ENCODE assay signal across 9 cellular contexts in the genomic region with DNA sequence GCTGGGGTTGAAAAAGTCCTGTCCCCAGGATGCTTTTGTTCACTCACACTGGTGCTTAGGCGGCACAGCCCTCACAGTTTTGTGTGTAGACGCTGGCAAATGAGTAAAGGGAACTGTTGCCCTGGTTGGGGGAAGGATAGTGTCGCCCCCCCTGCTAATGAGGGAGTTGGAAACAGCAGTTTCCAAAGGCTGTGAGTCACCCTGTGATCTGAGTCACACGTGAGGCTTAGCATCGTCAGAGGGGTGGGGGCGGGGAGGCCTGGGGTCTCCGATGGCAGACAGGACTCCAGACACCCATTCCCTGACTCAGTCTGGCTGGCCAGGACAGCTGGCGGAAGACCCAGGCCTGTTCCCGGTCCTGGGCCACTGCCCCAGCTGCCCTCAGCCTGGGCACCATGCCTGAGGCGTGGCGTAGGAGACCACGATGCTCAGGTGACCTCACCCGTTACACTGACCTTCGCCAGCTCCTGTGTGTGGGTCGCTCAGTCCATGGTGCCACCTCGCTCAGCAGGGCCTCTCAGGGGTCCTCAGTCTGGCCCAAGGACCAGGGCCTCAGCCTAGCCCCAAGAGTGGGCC. TPM values are rescaled to one million over a fixed set of nuclear protein-coding genes. Genes with fewer than 3 reads are reported as not detected.
A peak's percentile ranks its signal among the peaks of the same experiment; 100 is the strongest.
DNase-seq lines count a peak whose midpoint lies in the region; ATAC-seq lines count a peak whose summit lies in the region.
"Had no signal": no experiment of that assay in that cellular context is flagged by ENCODE, and none has a peak within 500 bp of the region (broad histone marks: within the 10 kb centered on the region; RNA-seq: fewer than 3 reads in every experiment).

No MANE protein-coding gene starts in this region.

- DNase-seq in activated naive CD4-positive, alpha-beta T cell treated with Interleukin-2 at 50 U/mL for 16 hours, result peak; percentile 72
- DNase-seq in activated naive CD4-positive, alpha-beta T cell treated with anti-CD3 and anti-CD28 coated beads, Interleukin-2, amount 10 ng/mL, durations not matched to agents 7 days and 5 days, result no peak
- peak; percentile 70 for DNase-seq in activated naive CD8-positive, alpha-beta T cell treated with anti-CD3 and anti-CD28 coated beads for 36 hours
- DNase-seq in left ventricle myocardium superior (peak; percentile 82), NCI-H82 treated with DMSO at 0.1 percent for 48 hours (lab: John Stamatoyannopoulos, UW; ENCODE audit: unreplicated experiment) (no peak), middle frontal gyrus (ENCODE audit: extremely low spot score, low spot score) (no peak), NCI-H2171 (lab: John Stamatoyannopoulos, UW) (no peak)
- peak; percentile 78 for DNase-seq in stimulated activated CD4-positive, alpha-beta T cell treated with anti-CD3 and anti-CD28 coated beads, Interleukin-1b, Interleukin-23, amount 100 ng/mL, for 48 hours

- peaks cover 6% of the 10 kb centered on the region for H3K27me3 Mint-ChIP-seq in activated naive CD4-positive, alpha-beta T cell treated with anti-CD3 and anti-CD28 coated beads, Interleukin-2, amount 10 ng/mL, durations not matched to agents 7 days and 5 days
- no peaks in the 10 kb centered on the region for H3K27me3 Mint-ChIP-seq in activated naive CD8-positive, alpha-beta T cell treated with anti-CD3 and anti-CD28 coated beads for 36 hours

- no peaks in the 10 kb centered on the region for H3K9me3 Mint-ChIP-seq in activated naive CD4-positive, alpha-beta T cell treated with anti-CD3 and anti-CD28 coated beads, Interleukin-2, amount 10 ng/mL, durations not matched to agents 7 days and 5 days
- no peaks in the 10 kb centered on the region for H3K9me3 Mint-ChIP-seq in activated naive CD8-positive, alpha-beta T cell treated with anti-CD3 and anti-CD28 coated beads for 36 hours

- H3K27ac Mint-ChIP-seq in activated naive CD4-positive, alpha-beta T cell treated with anti-CD3 and anti-CD28 coated beads, Interleukin-2, amount 10 ng/mL, durations not matched to agents 7 days and 5 days, result no peak overlapping the region
- H3K27ac Mint-ChIP-seq in activated naive CD8-positive, alpha-beta T cell treated with anti-CD3 and anti-CD28 coated beads for 36 hours, result peak overlapping the region; percentile 82

- ATAC-seq in left ventricle myocardium superior, result peak; percentile 21

- H3K36me3 Mint-ChIP-seq in activated naive CD4-positive, alpha-beta T cell treated with anti-CD3 and anti-CD28 coated beads, Interleukin-2, amount 10 ng/mL, durations not matched to agents 7 days and 5 days, result no peaks in the 10 kb centered on the region
- H3K36me3 Mint-ChIP-seq in activated naive CD8-positive, alpha-beta T cell treated with anti-CD3 and anti-CD28 coated beads for 36 hours, result peaks cover 17% of the 10 kb centered on the region

- no peak overlapping the region for H3K4me3 Mint-ChIP-seq in activated naive CD4-positive, alpha-beta T cell treated with anti-CD3 and anti-CD28 coated beads, Interleukin-2, amount 10 ng/mL, durations not matched to agents 7 days and 5 days
- H3K4me3 Mint-ChIP-seq in activated naive CD8-positive, alpha-beta T cell treated with anti-CD3 and anti-CD28 coated beads for 36 hours, result peak overlapping the region; percentile 27

- intact Hi-C loops in left ventricle myocardium superior (cut with micrococcal nuclease), result no loop called here

- CTCF ChIA-PET in activated naive CD4-positive, alpha-beta T cell treated with anti-CD3 and anti-CD28 coated beads, Interleukin-2, amount 10 ng/mL, durations not matched to agents 7 days and 5 days (lab: Charles Lee), result interaction anchor here (2.3 kb wide), 1 partner anchor 59 kb away, joined by 7 read pairs; no protein-coding TSS in a partner anchor

- H3K4me1 Mint-ChIP-seq in activated naive CD4-positive, alpha-beta T cell treated with anti-CD3 and anti-CD28 coated beads, Interleukin-2, amount 10 ng/mL, durations not matched to agents 7 days and 5 days, result peaks cover 26% of the 10 kb centered on the region
- peaks cover 47% of the 10 kb centered on the region for H3K4me1 Mint-ChIP-seq in activated naive CD8-positive, alpha-beta T cell treated with anti-CD3 and anti-CD28 coated beads for 36 hours

RNA-seq across cellular contexts. Expression of gene DNAJB5, which starts 2.9 kb away (rescaled TPM):
- total RNA-seq in activated naive CD8-positive, alpha-beta T cell treated with anti-CD3 and anti-CD28 coated beads for 36 hours, result 1 to 10 TPM; 7.6 to 8.1 TPM
- total RNA-seq in left ventricle myocardium superior, result 36.2 TPM

RNA-seq across cellular contexts. Expression of gene PHF24, which starts 34.4 kb away (rescaled TPM):
- total RNA-seq in activated naive CD8-positive, alpha-beta T cell treated with anti-CD3 and anti-CD28 coated beads for 36 hours, result under 1 TPM; 0.23 to 0.30 TPM
- total RNA-seq in left ventricle myocardium superior, result 0.10 TPM
- total RNA-seq: activated CD8-positive, alpha-beta memory T cell treated with anti-CD3 and anti-CD28 coated beads for 36 hours had no signal

Comparison
In these comparisons a context has a peak if more than half of its experiments do, and no peak if none do; other contexts are left out.
1. DNase-seq: peak in activated naive CD4-positive, alpha-beta T cell treated with Interleukin-2 at 50 U/mL for 16 hours (single experiment), activated naive CD8-positive, alpha-beta T cell treated with anti-CD3 and anti-CD28 coated beads for 36 hours (single experiment), left ventricle myocardium superior (single experiment) and stimulated activated CD4-positive, alpha-beta T cell treated with anti-CD3 and anti-CD28 coated beads, Interleukin-1b, Interleukin-23, amount 100 ng/mL, for 48 hours (single experiment); none in activated naive CD4-positive, alpha-beta T cell treated with anti-CD3 and anti-CD28 coated beads, Interleukin-2, amount 10 ng/mL, durations not matched to agents 7 days and 5 days (single experiment), NCI-H82 treated with DMSO at 0.1 percent for 48 hours (single experiment), middle frontal gyrus (single experiment) and NCI-H2171 (single experiment).